ENCODE assay signal across 1 cellular context in the genomic region with DNA sequence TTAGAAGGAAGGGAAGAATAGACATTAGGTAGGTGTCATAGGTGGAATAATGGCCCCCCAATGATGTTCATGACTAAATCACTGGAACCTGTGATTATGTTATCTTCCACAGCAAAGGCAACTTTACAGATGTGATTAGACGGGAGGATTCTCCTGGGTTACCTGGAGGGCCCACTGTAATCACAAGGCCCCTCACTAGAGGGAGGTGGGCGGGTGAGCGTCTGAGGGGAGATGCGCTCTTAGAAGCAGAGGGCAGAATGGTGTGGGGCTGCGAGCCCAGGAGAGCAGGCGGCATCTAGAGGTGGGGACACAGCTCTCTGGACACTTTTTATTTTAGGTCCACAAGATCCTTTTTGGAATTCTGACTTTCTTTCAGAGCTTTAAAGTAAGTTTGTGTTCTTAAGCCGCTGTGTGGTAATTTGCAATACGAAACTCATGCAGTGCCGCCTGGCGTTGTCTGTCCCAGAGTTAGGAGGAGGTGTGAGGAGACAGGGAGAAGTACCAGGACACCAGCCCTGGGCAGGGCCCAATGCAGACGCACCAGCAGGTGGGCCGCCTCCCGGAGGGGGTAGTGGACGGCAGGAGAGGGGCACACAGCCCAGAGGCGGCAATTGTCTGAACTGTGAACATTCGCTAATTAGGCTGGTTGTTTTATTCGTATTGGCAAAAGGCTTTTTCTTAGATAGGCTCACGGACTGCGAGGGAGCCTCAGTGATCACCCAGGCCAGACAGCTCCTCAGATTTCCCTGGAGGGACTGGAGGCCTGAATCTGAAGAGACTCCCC.
TF ChIP-seq lines count a peak whose summit lies in the region.

No MANE protein-coding gene starts in this region.

TF ChIP-seq in K562, 482 proteins besides CTCF, POLR2A, EP300 and RAD21:
- TF ChIP-seq GTF2F1 (IDR thresholded peaks at IDR 0.05; ENCODE audit: low read depth, low read length), result no peak
- TF ChIP-seq, protein P1, sequence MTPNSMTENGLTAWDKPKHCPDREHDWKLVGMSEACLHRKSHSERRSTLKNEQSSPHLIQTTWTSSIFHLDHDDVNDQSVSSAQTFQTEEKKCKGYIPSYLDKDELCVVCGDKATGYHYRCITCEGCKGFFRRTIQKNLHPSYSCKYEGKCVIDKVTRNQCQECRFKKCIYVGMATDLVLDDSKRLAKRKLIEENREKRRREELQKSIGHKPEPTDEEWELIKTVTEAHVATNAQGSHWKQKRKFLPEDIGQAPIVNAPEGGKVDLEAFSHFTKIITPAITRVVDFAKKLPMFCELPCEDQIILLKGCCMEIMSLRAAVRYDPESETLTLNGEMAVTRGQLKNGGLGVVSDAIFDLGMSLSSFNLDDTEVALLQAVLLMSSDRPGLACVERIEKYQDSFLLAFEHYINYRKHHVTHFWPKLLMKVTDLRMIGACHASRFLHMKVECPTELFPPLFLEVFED (CRISPR knock-in tag; conservative IDR thresholded peaks at IDR 0.05), result no peak
- no peak for TF ChIP-seq NELFE (IDR thresholded peaks at IDR 0.05; ENCODE audit: insufficient read depth, insufficient read length)
- no peak for TF ChIP-seq DEAF1 (CRISPR knock-in tag; IDR thresholded peaks at IDR 0.05)
